Comparison of ENCODE assay signal across 28 cellular contexts in the genomic region with DNA sequence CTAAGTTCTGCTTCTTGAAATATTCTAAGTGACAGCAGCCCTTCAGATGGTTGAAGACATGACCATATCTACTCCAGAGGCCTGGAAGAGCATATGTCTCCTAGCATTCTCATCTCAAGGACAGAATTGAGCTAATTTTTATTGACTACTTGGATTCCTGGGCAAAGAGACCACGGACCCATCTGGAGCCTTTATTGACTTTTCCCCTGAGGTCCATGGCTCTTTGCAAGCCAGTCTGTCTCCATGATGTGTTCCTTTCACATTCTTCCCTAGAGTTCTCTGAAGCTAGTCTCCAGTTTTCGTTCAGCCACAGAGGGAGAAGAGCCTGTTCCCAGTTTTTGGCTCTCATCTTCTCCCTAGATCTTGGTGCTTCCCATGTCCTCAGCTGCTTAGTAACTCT.
"Had no signal": no experiment of that assay in that cellular context is flagged by ENCODE, and none has a peak within 500 bp of the region (broad histone marks: within the 10 kb centered on the region; RNA-seq: fewer than 3 reads in every experiment).

No MANE protein-coding gene starts in this region.

- ATAC-seq: activated CD4-positive, CD25-positive, alpha-beta regulatory T cell treated with anti-CD3 and anti-CD28 coated beads, Interleukin-2, amount 50 U/mL, for 24 hours; esophagus mucosa; foreskin keratinocyte; heart right ventricle; naive thymus-derived CD4-positive, alpha-beta T cell; right cardiac atrium had no signal

- H2AFZ ChIP-seq: parathyroid adenoma had no signal

- H3K27ac ChIP-seq: adrenal gland, coronary artery, foreskin keratinocyte, heart right ventricle, parathyroid adenoma, spleen, testis, VCaP had no signal

- H3K36me3 ChIP-seq: adrenal gland, spleen had no signal

- H3K27me3 ChIP-seq: adrenal gland, foreskin keratinocyte, heart right ventricle, spleen, testis had no signal

- H3K79me2 ChIP-seq: parathyroid adenoma had no signal

- H3K4me1 ChIP-seq: foreskin keratinocyte, parathyroid adenoma, spleen, testis had no signal

- FAIRE-seq: TTC549, urothelium cell line had no signal

- DNase-seq: activated CD4-positive, alpha-beta memory T cell treated with anti-CD3 and anti-CD28 coated beads, Interleukin-2, amount 10 ng/mL, durations not matched to agents 7 days and 5 days; activated CD4-positive, alpha-beta T cell treated with anti-CD3 and anti-CD28 coated beads, Interleukin-2, amount 10 ng/mL, durations not matched to agents 24 days and 14 days; activated effector memory CD4-positive, alpha-beta T cell treated with anti-CD3 and anti-CD28 coated beads, Interleukin-2, amount 50 U/mL, for 16 hours; activated naive CD4-positive, alpha-beta T cell treated with anti-CD3 and anti-CD28 coated beads for 36 hours; activated naive CD8-positive, alpha-beta T cell treated with anti-CD3 and anti-CD28 coated beads for 36 hours; adrenal gland; aorta; foreskin keratinocyte; heart right ventricle; naive thymus-derived CD4-positive, alpha-beta T cell; occipital lobe; right cardiac atrium; spleen; stimulated activated CD4-positive, alpha-beta T cell treated with anti-CD3 and anti-CD28 coated beads, Interleukin-2, amount 100 ng/mL, for 48 hours; stimulated activated naive CD4-positive, alpha-beta T cell treated with Interleukin-2 at 50 U/mL for 16 hours; T-helper 9 cell; testis; trophoblast cell had no signal

- H3K9me3 Mint-ChIP-seq: activated CD4-positive, alpha-beta memory T cell treated with anti-CD3 and anti-CD28 coated beads, Interleukin-2, amount 10 ng/mL, durations not matched to agents 7 days and 5 days; activated CD4-positive, alpha-beta T cell treated with anti-CD3 and anti-CD28 coated beads, Interleukin-2, amount 10 ng/mL, durations not matched to agents 24 days and 14 days; activated naive CD4-positive, alpha-beta T cell treated with anti-CD3 and anti-CD28 coated beads for 36 hours; activated naive CD8-positive, alpha-beta T cell treated with anti-CD3 and anti-CD28 coated beads for 36 hours; brain; mesothelial cell of epicardium; naive thymus-derived CD4-positive, alpha-beta T cell; neural crest cell had no signal

- H3K27ac Mint-ChIP-seq: activated CD4-positive, alpha-beta memory T cell treated with anti-CD3 and anti-CD28 coated beads, Interleukin-2, amount 10 ng/mL, durations not matched to agents 7 days and 5 days; activated CD4-positive, alpha-beta T cell treated with anti-CD3 and anti-CD28 coated beads, Interleukin-2, amount 10 ng/mL, durations not matched to agents 24 days and 14 days; activated naive CD4-positive, alpha-beta T cell treated with anti-CD3 and anti-CD28 coated beads for 36 hours; activated naive CD8-positive, alpha-beta T cell treated with anti-CD3 and anti-CD28 coated beads for 36 hours; brain; mesothelial cell of epicardium; naive thymus-derived CD4-positive, alpha-beta T cell had no signal

- H3K9me3 ChIP-seq: adrenal gland, heart right ventricle, spleen, testis had no signal

- H3K4me1 Mint-ChIP-seq: activated CD4-positive, alpha-beta memory T cell treated with anti-CD3 and anti-CD28 coated beads, Interleukin-2, amount 10 ng/mL, durations not matched to agents 7 days and 5 days; activated CD4-positive, alpha-beta T cell treated with anti-CD3 and anti-CD28 coated beads, Interleukin-2, amount 10 ng/mL, durations not matched to agents 24 days and 14 days; activated naive CD8-positive, alpha-beta T cell treated with anti-CD3 and anti-CD28 coated beads for 36 hours; naive thymus-derived CD4-positive, alpha-beta T cell had no signal

- H3K9ac ChIP-seq: parathyroid adenoma had no signal

- H3K4me3 Mint-ChIP-seq: activated CD4-positive, alpha-beta memory T cell treated with anti-CD3 and anti-CD28 coated beads, Interleukin-2, amount 10 ng/mL, durations not matched to agents 7 days and 5 days; activated CD4-positive, alpha-beta T cell treated with anti-CD3 and anti-CD28 coated beads, Interleukin-2, amount 10 ng/mL, durations not matched to agents 24 days and 14 days; activated naive CD4-positive, alpha-beta T cell treated with anti-CD3 and anti-CD28 coated beads for 36 hours; activated naive CD8-positive, alpha-beta T cell treated with anti-CD3 and anti-CD28 coated beads for 36 hours; brain; mesothelial cell of epicardium; naive thymus-derived CD4-positive, alpha-beta T cell; neural crest cell had no signal

- H3K27me3 Mint-ChIP-seq: activated CD4-positive, alpha-beta memory T cell treated with anti-CD3 and anti-CD28 coated beads, Interleukin-2, amount 10 ng/mL, durations not matched to agents 7 days and 5 days; activated naive CD8-positive, alpha-beta T cell treated with anti-CD3 and anti-CD28 coated beads for 36 hours; brain had no signal

- H3K4me3 ChIP-seq: adrenal gland, coronary artery, heart right ventricle, spleen, testis had no signal
